ENCODE assay signal across 33 cellular contexts in genomic region chr12:131187602-131188001, GRCh38.
"Had no signal": no experiment of that assay in that cellular context is flagged by ENCODE, and none has a peak within 500 bp of the region (broad histone marks: within the 10 kb centered on the region; RNA-seq: fewer than 3 reads in every experiment).

No MANE protein-coding gene starts in this region.

- H3K4me1 Mint-ChIP-seq: activated B cell treated with CpG ODN at 0.5 μM for 24 hours; activated CD4-positive, alpha-beta T cell treated with anti-CD3 and anti-CD28 coated beads, Interleukin-2, amount 10 ng/mL, durations not matched to agents 24 days and 14 days; activated naive CD8-positive, alpha-beta T cell treated with anti-CD3 and anti-CD28 coated beads for 36 hours; activated T-helper 17 cell treated with anti-CD3 and anti-CD28 coated beads, Interleukin-2, amount 50 U/mL, for 72 hours had no signal

- H3K36me3 ChIP-seq: adrenal gland, brain microvascular endothelial cell, breast epithelium had no signal

- H3K9me3 Mint-ChIP-seq: activated CD4-positive, alpha-beta T cell treated with anti-CD3 and anti-CD28 coated beads, Interleukin-2, amount 10 ng/mL, durations not matched to agents 24 days and 14 days had no signal

- H3K4me3 ChIP-seq: adrenal gland, body of pancreas, breast epithelium had no signal

- ATAC-seq: activated CD8-positive, alpha-beta T cell treated with anti-CD3 and anti-CD28 coated beads for 36 hours; activated T-cell treated with anti-CD3 and anti-CD28 coated beads, Interleukin-2, amount 50 U/mL, for 4 hours; activated T-cell treated with anti-CD3 and anti-CD28 coated beads, Interleukin-2, amount 50 U/mL, for 72 hours; activated T-helper 17 cell treated with anti-CD3 and anti-CD28 coated beads, Interleukin-2, amount 50 U/mL, for 72 hours; body of pancreas had no signal

- H3K27ac ChIP-seq: adrenal gland, body of pancreas, brain microvascular endothelial cell, breast epithelium, VCaP had no signal

- H3K9me3 ChIP-seq: adrenal gland had no signal

- H3K27me3 Mint-ChIP-seq: activated CD4-positive, alpha-beta T cell treated with anti-CD3 and anti-CD28 coated beads, Interleukin-2, amount 10 ng/mL, durations not matched to agents 24 days and 14 days had no signal

- H3K36me3 Mint-ChIP-seq: activated naive CD8-positive, alpha-beta T cell treated with anti-CD3 and anti-CD28 coated beads for 36 hours had no signal

- H3K27ac Mint-ChIP-seq: activated B cell treated with CpG ODN at 0.5 μM for 24 hours; activated CD4-positive, alpha-beta T cell treated with anti-CD3 and anti-CD28 coated beads, Interleukin-2, amount 10 ng/mL, durations not matched to agents 24 days and 14 days; activated CD8-positive, alpha-beta T cell treated with anti-CD3 and anti-CD28 coated beads for 36 hours; activated naive CD4-positive, alpha-beta T cell treated with anti-CD3 and anti-CD28 coated beads for 36 hours; activated naive CD4-positive, alpha-beta T cell treated with anti-CD3 and anti-CD28 coated beads, Interleukin-2, amount 50 U/mL, for 72 hours; activated naive CD8-positive, alpha-beta T cell treated with anti-CD3 and anti-CD28 coated beads for 36 hours; activated T-cell treated with anti-CD3 and anti-CD28 coated beads, Interleukin-2, amount 50 U/mL, for 72 hours; activated T-helper 1 cell treated with anti-CD3 and anti-CD28 coated beads, Interleukin-12 subunit alpha, Interleukin-12 subunit beta, Interleukin-2, Interleukin-4 antibody, amounts not matched to agents 30 ng/mL and 10 ng/mL and 1 ng/mL, durations not matched to agents 14 hours and 24 hours and 36 hours; activated T-helper 17 cell treated with anti-CD3 and anti-CD28 coated beads, Interleukin-2, amount 50 U/mL, for 72 hours; T-helper 1 cell treated with Interleukin-12 subunit alpha and Interleukin-12 subunit beta and Interleukin-4 antibody, amounts not matched to agents 30 μg/mL and 1 μg/mL, for 36 hours; T-helper 2 cell treated with Interferon-gamma antibody and Interleukin-4, amounts not matched to agents 5 μg/mL and 100 μg/mL, for 36 hours had no signal

- H3K27me3 ChIP-seq: adrenal gland, body of pancreas, brain microvascular endothelial cell, breast epithelium had no signal

- DNase-seq: activated B cell treated with CpG ODN at 0.5 μM for 24 hours; activated CD4-positive, alpha-beta T cell treated with anti-CD3 and anti-CD28 coated beads for 4 hours; activated CD4-positive, alpha-beta T cell treated with anti-CD3 and anti-CD28 coated beads, Interleukin-2, amount 50 U/mL, for 1 hour; activated CD4-positive, alpha-beta T cell treated with anti-CD3 and anti-CD28 coated beads, Interleukin-2, amount 50 U/mL, for 4 hours; activated CD4-positive, CD25-positive, alpha-beta regulatory T cell treated with anti-CD3 and anti-CD28 coated beads, Interleukin-2, amount 50 U/mL, for 72 hours; activated CD8-positive, alpha-beta memory T cell treated with anti-CD3 and anti-CD28 coated beads, Interleukin-2, amount 50 U/mL, for 4 hours; activated CD8-positive, alpha-beta T cell treated with anti-CD3 and anti-CD28 coated beads for 36 hours; activated gamma-delta T cell treated with Interleukin-2 at 50 U/mL for 16 hours; activated naive CD4-positive, alpha-beta T cell; activated naive CD4-positive, alpha-beta T cell treated with anti-CD3 and anti-CD28 coated beads for 36 hours; activated naive CD4-positive, alpha-beta T cell treated with anti-CD3 and anti-CD28 coated beads, Interleukin-2, amount 50 U/mL, for 16 hours; activated naive CD8-positive, alpha-beta T cell treated with anti-CD3 and anti-CD28 coated beads for 36 hours; activated T-cell treated with anti-CD3 and anti-CD28 coated beads for 4 hours; activated T-cell treated with anti-CD3 and anti-CD28 coated beads, Interleukin-2, amount 50 U/mL, for 1 hour; activated T-cell treated with anti-CD3 and anti-CD28 coated beads, Interleukin-2, amount 50 U/mL, for 4 hours; activated T-cell treated with anti-CD3 and anti-CD28 coated beads, Interleukin-2, amount 50 U/mL, for 72 hours; adrenal gland; amniotic stem cell; body of pancreas; brain microvascular endothelial cell; central memory CD4-positive, alpha-beta T cell; T-helper 1 cell; T-helper 9 cell had no signal

- H3K4me1 ChIP-seq: adrenal gland, body of pancreas, breast epithelium had no signal

- H3K4me3 Mint-ChIP-seq: activated B cell treated with CpG ODN at 0.5 μM for 24 hours; activated CD4-positive, alpha-beta T cell treated with anti-CD3 and anti-CD28 coated beads, Interleukin-2, amount 10 ng/mL, durations not matched to agents 24 days and 14 days; activated CD8-positive, alpha-beta T cell treated with anti-CD3 and anti-CD28 coated beads for 36 hours; activated naive CD4-positive, alpha-beta T cell treated with anti-CD3 and anti-CD28 coated beads for 36 hours; activated naive CD8-positive, alpha-beta T cell treated with anti-CD3 and anti-CD28 coated beads for 36 hours; activated T-cell treated with anti-CD3 and anti-CD28 coated beads, Interleukin-2, amount 50 U/mL, for 4 hours; activated T-cell treated with anti-CD3 and anti-CD28 coated beads, Interleukin-2, amount 50 U/mL, for 72 hours; activated T-helper 1 cell treated with anti-CD3 and anti-CD28 coated beads, Interleukin-12 subunit alpha, Interleukin-12 subunit beta, Interleukin-2, Interleukin-4 antibody, amounts not matched to agents 30 ng/mL and 10 ng/mL and 1 ng/mL, durations not matched to agents 14 hours and 24 hours and 36 hours; activated T-helper 17 cell treated with anti-CD3 and anti-CD28 coated beads, Interleukin-2, amount 50 U/mL, for 72 hours; T-helper 1 cell treated with Interleukin-12 subunit alpha and Interleukin-12 subunit beta and Interleukin-4 antibody, amounts not matched to agents 30 μg/mL and 1 μg/mL, for 36 hours; T-helper 2 cell treated with Interferon-gamma antibody and Interleukin-4, amounts not matched to agents 5 μg/mL and 100 μg/mL, for 36 hours had no signal

- FAIRE-seq: astrocyte, TTC549 had no signal
